27 cellular contexts compared by ENCODE assay signal in genomic region chr14:97402279-97402678, GRCh38.
"Had no signal": no experiment of that assay in that cellular context is flagged by ENCODE, and none has a peak within 500 bp of the region (broad histone marks: within the 10 kb centered on the region; RNA-seq: fewer than 3 reads in every experiment).

No MANE protein-coding gene starts in this region.

- H3K4me1 Mint-ChIP-seq: memory B cell; nephron; stimulated activated memory B cell treated with anti-CD40 and anti-IgM and Interleukin-4, amounts not matched to agents 10 μg/mL and 1 μg/mL and 100 μg/mL, for 72 hours had no signal

- H3K4me3 Mint-ChIP-seq: dendritic cell treated with granulocyte-macrophage colony-stimulating factor and Interleukin-4, amounts not matched to agents 40 ng/mL and 50 ng/mL, for 4 days; memory B cell; naive thymus-derived CD4-positive, alpha-beta T cell; nephron; stimulated activated memory B cell treated with anti-CD40 and anti-IgM and Interleukin-4, amounts not matched to agents 10 μg/mL and 1 μg/mL and 100 μg/mL, for 72 hours had no signal

- H3K4me3 ChIP-seq: esophagus squamous epithelium, heart right ventricle, lung, ovary, psoas muscle, sigmoid colon, spleen, testis, tibial artery, upper lobe of right lung, uterus had no signal

- H3K9me3 Mint-ChIP-seq: dendritic cell treated with granulocyte-macrophage colony-stimulating factor and Interleukin-4, amounts not matched to agents 40 ng/mL and 50 ng/mL, for 4 days had no signal

- H3K27me3 Mint-ChIP-seq: memory B cell; stimulated activated memory B cell treated with anti-CD40 and anti-IgM and Interleukin-4, amounts not matched to agents 10 μg/mL and 1 μg/mL and 100 μg/mL, for 72 hours had no signal

- H3K27ac ChIP-seq: esophagus squamous epithelium, heart right ventricle, ovary, psoas muscle, sigmoid colon, spleen, testis, tibial artery, upper lobe of right lung, uterus had no signal

- DNase-seq: effector memory CD4-positive, alpha-beta T cell; erythroblast; esophagus squamous epithelium; foreskin melanocyte; glutamatergic neuron; heart right ventricle; naive thymus-derived CD4-positive, alpha-beta T cell; occipital lobe; ovary; posterior cingulate gyrus; psoas muscle; right cardiac atrium; sigmoid colon; spleen; stimulated activated CD4-positive, alpha-beta T cell treated with anti-CD3 and anti-CD28 coated beads, Interleukin-4, amount 100 ng/mL, for 4 hours; stimulated activated naive CD8-positive, alpha-beta T cell treated with anti-CD3 and anti-CD28 coated beads, Interleukin-15, Interleukin-2, amounts not matched to agents 100 U/mL and 50 U/mL, for 24 hours; substantia nigra; testis; tibial artery; upper lobe of right lung; uterus had no signal

- H3K36me3 Mint-ChIP-seq: memory B cell; stimulated activated memory B cell treated with anti-CD40 and anti-IgM and Interleukin-4, amounts not matched to agents 10 μg/mL and 1 μg/mL and 100 μg/mL, for 72 hours had no signal

- H3K27ac Mint-ChIP-seq: dendritic cell treated with granulocyte-macrophage colony-stimulating factor and Interleukin-4, amounts not matched to agents 40 ng/mL and 50 ng/mL, for 4 days; memory B cell; nephron; stimulated activated memory B cell treated with anti-CD40 and anti-IgM and Interleukin-4, amounts not matched to agents 10 μg/mL and 1 μg/mL and 100 μg/mL, for 72 hours had no signal

- H3K4me1 ChIP-seq: esophagus squamous epithelium, heart right ventricle, psoas muscle, sigmoid colon, spleen, testis, tibial artery, upper lobe of right lung, uterus had no signal

- ATAC-seq: heart right ventricle; left lobe of liver; naive thymus-derived CD4-positive, alpha-beta T cell; psoas muscle; right cardiac atrium; stimulated activated memory B cell treated with anti-CD40 and anti-IgM and Interleukin-4, amounts not matched to agents 10 μg/mL and 1 μg/mL and 100 μg/mL, for 72 hours; stimulated activated naive CD8-positive, alpha-beta T cell treated with anti-CD3 and anti-CD28 coated beads, Interleukin-15, Interleukin-2, amounts not matched to agents 100 U/mL and 50 U/mL, for 24 hours had no signal

- H3K9me3 ChIP-seq: esophagus squamous epithelium, ovary, psoas muscle, sigmoid colon, spleen, testis, tibial artery, upper lobe of right lung, uterus had no signal

- H3K36me3 ChIP-seq: esophagus squamous epithelium, heart right ventricle, ovary, sigmoid colon, spleen, tibial artery, upper lobe of right lung, uterus had no signal

- H3K27me3 ChIP-seq: ovary, testis, uterus had no signal
